ENCODE assay signal across 15 cellular contexts in the genomic region with DNA sequence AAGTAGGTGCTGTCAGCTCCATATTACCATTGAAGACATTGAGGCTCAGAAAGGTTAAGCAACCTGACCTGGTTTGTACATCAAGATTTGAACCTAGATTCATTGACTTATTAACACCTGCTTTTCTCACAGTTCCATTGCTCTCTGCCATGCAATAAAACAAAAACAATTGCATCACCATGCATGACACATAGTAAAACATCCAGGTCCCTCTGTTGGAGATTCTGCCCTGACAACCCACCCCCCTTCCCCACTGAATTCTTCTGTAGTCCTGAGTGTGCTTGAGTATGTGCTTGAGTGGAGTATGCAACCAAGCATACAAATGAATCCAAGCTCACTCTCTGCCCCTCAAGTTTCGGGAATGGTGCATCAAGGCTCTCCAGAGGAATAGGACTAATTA.
"Had no signal": no experiment of that assay in that cellular context is flagged by ENCODE, and none has a peak within 500 bp of the region (broad histone marks: within the 10 kb centered on the region; RNA-seq: fewer than 3 reads in every experiment).

No MANE protein-coding gene starts in this region.

- H3K27ac ChIP-seq: coronary artery had no signal

- DNase-seq: activated B cell treated with CpG ODN at 0.5 μM for 24 hours; activated CD4-positive, alpha-beta T cell treated with anti-CD3 and anti-CD28 coated beads, Interleukin-2, amount 10 ng/mL, durations not matched to agents 24 days and 14 days; activated CD8-positive, alpha-beta memory T cell treated with anti-CD3 and anti-CD28 coated beads, Interleukin-2, amount 50 U/mL, for 4 hours; activated CD8-positive, alpha-beta T cell treated with anti-CD3 and anti-CD28 coated beads, Interleukin-2, amount 10 ng/mL, durations not matched to agents 7 days and 5 days; activated effector memory CD4-positive, alpha-beta T cell treated with anti-CD3 and anti-CD28 coated beads, Interleukin-2, amount 50 U/mL, for 16 hours; activated T-cell treated with anti-CD3 and anti-CD28 coated beads, Interleukin-2, amount 50 U/mL, for 48 hours; amniotic stem cell; central memory CD4-positive, alpha-beta T cell; left cardiac atrium; stimulated activated CD4-positive, alpha-beta T cell treated with anti-CD3 and anti-CD28 coated beads, Interleukin-12 subunit alpha, Interleukin-12 subunit beta, amount 100 ng/mL, for 4 hours; stimulated activated CD4-positive, alpha-beta T cell treated with anti-CD3 and anti-CD28 coated beads, Interleukin-2, amount 100 ng/mL, for 24 hours had no signal

- ATAC-seq: activated CD8-positive, alpha-beta T cell treated with anti-CD3 and anti-CD28 coated beads, Interleukin-2, amount 10 ng/mL, durations not matched to agents 7 days and 5 days; activated naive CD4-positive, alpha-beta T cell treated with anti-CD3 and anti-CD28 coated beads, Interleukin-2, amount 50 U/mL, for 72 hours; left cardiac atrium; stimulated activated memory B cell treated with anti-CD40 and anti-IgM and Interleukin-4, amounts not matched to agents 10 μg/mL and 1 μg/mL and 100 μg/mL, for 72 hours had no signal

- H3K4me3 ChIP-seq: coronary artery, lung had no signal
